In genomic region chr17:20955437-20956323, GRCh38 we compare ENCODE assay signal across 11 cellular contexts.
DNase-seq lines count a peak whose midpoint lies in the region; ATAC-seq and TF ChIP-seq lines count a peak whose summit lies in the region.
"Had no signal": no experiment of that assay in that cellular context is flagged by ENCODE, and none has a peak within 500 bp of the region (broad histone marks: within the 10 kb centered on the region; RNA-seq: fewer than 3 reads in every experiment).

No MANE protein-coding gene starts in this region.

- ATAC-seq in foreskin keratinocyte: peak; percentile 63
- ATAC-seq in HG03342 (IDR thresholded peaks at IDR 0.05; ENCODE audit: unreplicated experiment): no peak
- ATAC-seq: natural killer cell had no signal

- H3K36me3 ChIP-seq in SK-N-MC (ENCODE audit: insufficient read depth, low read length) (no peaks in the 10 kb centered on the region), osteoblast (ENCODE audit: insufficient read depth, low read length) (no peaks in the 10 kb centered on the region)

- no peaks in the 10 kb centered on the region for H3K27me3 ChIP-seq in foreskin keratinocyte
- H3K27me3 ChIP-seq in osteoblast (ENCODE audit: insufficient read depth, low read length): peaks cover 16% of the 10 kb centered on the region

- H3K4me3 ChIP-seq in SK-N-MC (peak overlapping the region; percentile 36), osteoblast (ENCODE audit: insufficient read depth, low read length) (no peak overlapping the region)

- H4K20me1 ChIP-seq in osteoblast (ENCODE audit: insufficient read depth, low read length): no peaks in the 10 kb centered on the region

- H3K4me1 ChIP-seq in foreskin keratinocyte: peaks cover 19% of the 10 kb centered on the region
- peaks cover 12% of the 10 kb centered on the region for H3K4me1 ChIP-seq in osteoblast (ENCODE audit: insufficient read depth, low read length)

- TF ChIP-seq CTCF in C4-2B (conservative IDR thresholded peaks at IDR 0.05) (no peak), foreskin keratinocyte (conservative IDR thresholded peaks at IDR 0.05) (no peak), osteoblast (IDR thresholded peaks at IDR 0.05; ENCODE audit: extremely low read depth, low read depth, low read length) (no peak)

- H2AFZ ChIP-seq in osteoblast (ENCODE audit: low read length): no peak overlapping the region

- peak overlapping the region; percentile 28 for H3K9ac ChIP-seq in SK-N-MC (ENCODE audit: insufficient read length)

- H3K27ac ChIP-seq in C4-2B (peak overlapping the region; percentile 62), SK-N-MC (peak overlapping the region; percentile 69; the same call in 1 of the 2 replicates), foreskin keratinocyte (peak overlapping the region; percentile 59), osteoblast (ENCODE audit: low read depth, low read length) (no peak overlapping the region)

- no peaks in the 10 kb centered on the region for H3K9me3 ChIP-seq in SK-N-MC (ENCODE audit: low read depth, low read length)
- H3K9me3 ChIP-seq in osteoblast (ENCODE audit: low read depth, low read length): no peaks in the 10 kb centered on the region

- no peaks in the 10 kb centered on the region for H3K79me2 ChIP-seq in osteoblast (ENCODE audit: insufficient read depth, low read length)

- peak overlapping the region; percentile 28 for H3K4me2 ChIP-seq in osteoblast (ENCODE audit: insufficient read depth, low read length)

- DNase-seq in SK-N-MC (ENCODE audit: low read depth, low spot score) (no peak), foreskin keratinocyte (peak; percentile 49 to 74), osteoblast (ENCODE audit: insufficient read length, low spot score, missing footprints) (no peak), SKM-1 treated with dmso at 0.1 percent for 144 hours (lab: John Stamatoyannopoulos, UW; ENCODE audit: unreplicated experiment) (no peak), SIG-M5 treated with dmso at 0.1 percent for 504 hours (lab: John Stamatoyannopoulos, UW; ENCODE audit: unreplicated experiment) (no peak), cortex of kidney (lab: John Stamatoyannopoulos, UW) (no peak)
- DNase-seq: activated CD4-positive, alpha-beta T cell treated with anti-CD3 and anti-CD28 coated beads, Interleukin-2, amount 50 U/mL, for 1 hour; natural killer cell; NCI-H1436 treated with DMSO at 0.1 percent for 48 hours had no signal

Comparison
In these comparisons a context has a peak if more than half of its experiments do, and no peak if none do; other contexts are left out.
1. DNase-seq: peak in foreskin keratinocyte (2 of 2); none in SK-N-MC (single experiment), osteoblast (single experiment), SKM-1 treated with dmso at 0.1 percent for 144 hours (single experiment), SIG-M5 treated with dmso at 0.1 percent for 504 hours (single experiment) and cortex of kidney (single experiment).